1 cellular context compared by ENCODE assay signal in the genomic region with DNA sequence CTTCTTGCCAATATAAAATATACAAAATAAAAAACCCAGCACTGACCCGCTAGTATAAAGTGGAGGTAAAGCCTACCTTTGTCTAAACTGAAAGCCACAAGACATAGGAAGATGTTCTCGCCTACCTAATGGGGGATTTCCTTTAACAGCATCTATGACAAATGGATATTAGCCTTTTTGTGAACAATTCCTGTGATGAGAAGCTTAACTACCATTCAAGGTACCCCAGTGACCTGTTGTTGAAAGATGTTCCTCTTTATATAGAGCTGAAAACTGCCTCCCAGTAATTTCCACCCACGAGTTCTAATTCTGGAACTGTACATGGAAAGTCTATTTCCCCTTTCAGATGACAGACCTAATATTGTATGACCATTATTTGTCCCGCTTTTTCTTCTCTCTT.
TF ChIP-seq lines count a peak whose summit lies in the region.

No MANE protein-coding gene starts in this region.

TF ChIP-seq in GM23338, 12 proteins besides CTCF, POLR2A, EP300 and RAD21:
- TF ChIP-seq REST (IDR thresholded peaks at IDR 0.05; ENCODE audit: unreplicated experiment) (no peak), JUNB (IDR thresholded peaks at IDR 0.05; ENCODE audit: unreplicated experiment) (no peak), STAT1 (IDR thresholded peaks at IDR 0.05; ENCODE audit: unreplicated experiment) (no peak), EZH2 (IDR thresholded peaks at IDR 0.05; ENCODE audit: low read depth, unreplicated experiment) (no peak), ZNF114 (CRISPR knock-in tag; IDR thresholded peaks at IDR 0.05) (no peak), CREB1 (CRISPR knock-in tag; IDR thresholded peaks at IDR 0.05; ENCODE audit: low read depth) (no peak), EZH2phosphoT487 (IDR thresholded peaks at IDR 0.05; ENCODE audit: unreplicated experiment) (no peak), NANOG (IDR thresholded peaks at IDR 0.05; ENCODE audit: borderline replicate concordance) (no peak), ZNF331 (CRISPR knock-in tag; IDR thresholded peaks at IDR 0.05; ENCODE audit: low read depth) (no peak), POLR2AphosphoS5 (IDR thresholded peaks at IDR 0.05; ENCODE audit: low read depth) (no peak)
- TF ChIP-seq, protein P1, sequence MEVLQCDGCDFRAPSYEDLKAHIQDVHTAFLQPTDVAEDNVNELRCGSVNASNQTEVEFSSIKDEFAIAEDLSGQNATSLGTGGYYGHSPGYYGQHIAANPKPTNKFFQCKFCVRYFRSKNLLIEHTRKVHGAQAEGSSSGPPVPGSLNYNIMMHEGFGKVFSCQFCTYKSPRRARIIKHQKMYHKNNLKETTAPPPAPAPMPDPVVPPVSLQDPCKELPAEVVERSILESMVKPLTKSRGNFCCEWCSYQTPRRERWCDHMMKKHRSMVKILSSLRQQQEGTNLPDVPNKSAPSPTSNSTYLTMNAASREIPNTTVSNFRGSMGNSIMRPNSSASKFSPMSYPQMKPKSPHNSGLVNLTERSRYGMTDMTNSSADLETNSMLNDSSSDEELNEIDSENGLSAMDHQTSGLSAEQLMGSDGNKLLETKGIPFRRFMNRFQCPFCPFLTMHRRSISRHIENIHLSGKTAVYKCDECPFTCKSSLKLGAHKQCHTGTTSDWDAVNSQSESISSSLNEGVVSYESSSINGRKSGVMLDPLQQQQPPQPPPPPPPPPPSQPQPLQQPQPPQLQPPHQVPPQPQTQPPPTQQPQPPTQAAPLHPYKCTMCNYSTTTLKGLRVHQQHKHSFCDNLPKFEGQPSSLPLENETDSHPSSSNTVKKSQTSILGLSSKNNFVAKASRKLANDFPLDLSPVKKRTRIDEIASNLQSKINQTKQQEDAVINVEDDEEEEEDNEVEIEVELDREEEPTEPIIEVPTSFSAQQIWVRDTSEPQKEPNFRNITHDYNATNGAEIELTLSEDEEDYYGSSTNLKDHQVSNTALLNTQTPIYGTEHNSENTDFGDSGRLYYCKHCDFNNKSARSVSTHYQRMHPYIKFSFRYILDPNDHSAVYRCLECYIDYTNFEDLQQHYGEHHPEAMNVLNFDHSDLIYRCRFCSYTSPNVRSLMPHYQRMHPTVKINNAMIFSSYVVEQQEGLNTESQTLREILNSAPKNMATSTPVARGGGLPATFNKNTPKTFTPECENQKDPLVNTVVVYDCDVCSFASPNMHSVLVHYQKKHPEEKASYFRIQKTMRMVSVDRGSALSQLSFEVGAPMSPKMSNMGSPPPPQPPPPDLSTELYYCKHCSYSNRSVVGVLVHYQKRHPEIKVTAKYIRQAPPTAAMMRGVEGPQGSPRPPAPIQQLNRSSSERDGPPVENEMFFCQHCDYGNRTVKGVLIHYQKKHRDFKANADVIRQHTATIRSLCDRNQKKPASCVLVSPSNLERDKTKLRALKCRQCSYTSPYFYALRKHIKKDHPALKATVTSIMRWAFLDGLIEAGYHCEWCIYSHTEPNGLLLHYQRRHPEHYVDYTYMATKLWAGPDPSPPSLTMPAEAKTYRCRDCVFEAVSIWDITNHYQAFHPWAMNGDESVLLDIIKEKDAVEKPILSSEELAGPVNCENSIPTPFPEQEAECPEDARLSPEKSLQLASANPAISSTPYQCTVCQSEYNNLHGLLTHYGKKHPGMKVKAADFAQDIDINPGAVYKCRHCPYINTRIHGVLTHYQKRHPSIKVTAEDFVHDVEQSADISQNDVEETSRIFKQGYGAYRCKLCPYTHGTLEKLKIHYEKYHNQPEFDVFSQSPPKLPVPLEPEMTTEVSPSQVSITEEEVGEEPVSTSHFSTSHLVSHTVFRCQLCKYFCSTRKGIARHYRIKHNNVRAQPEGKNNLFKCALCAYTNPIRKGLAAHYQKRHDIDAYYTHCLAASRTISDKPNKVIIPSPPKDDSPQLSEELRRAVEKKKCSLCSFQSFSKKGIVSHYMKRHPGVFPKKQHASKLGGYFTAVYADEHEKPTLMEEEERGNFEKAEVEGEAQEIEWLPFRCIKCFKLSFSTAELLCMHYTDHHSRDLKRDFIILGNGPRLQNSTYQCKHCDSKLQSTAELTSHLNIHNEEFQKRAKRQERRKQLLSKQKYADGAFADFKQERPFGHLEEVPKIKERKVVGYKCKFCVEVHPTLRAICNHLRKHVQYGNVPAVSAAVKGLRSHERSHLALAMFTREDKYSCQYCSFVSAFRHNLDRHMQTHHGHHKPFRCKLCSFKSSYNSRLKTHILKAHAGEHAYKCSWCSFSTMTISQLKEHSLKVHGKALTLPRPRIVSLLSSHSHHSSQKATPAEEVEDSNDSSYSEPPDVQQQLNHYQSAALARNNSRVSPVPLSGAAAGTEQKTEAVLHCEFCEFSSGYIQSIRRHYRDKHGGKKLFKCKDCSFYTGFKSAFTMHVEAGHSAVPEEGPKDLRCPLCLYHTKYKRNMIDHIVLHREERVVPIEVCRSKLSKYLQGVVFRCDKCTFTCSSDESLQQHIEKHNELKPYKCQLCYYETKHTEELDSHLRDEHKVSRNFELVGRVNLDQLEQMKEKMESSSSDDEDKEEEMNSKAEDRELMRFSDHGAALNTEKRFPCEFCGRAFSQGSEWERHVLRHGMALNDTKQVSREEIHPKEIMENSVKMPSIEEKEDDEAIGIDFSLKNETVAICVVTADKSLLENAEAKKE (CRISPR knock-in tag; IDR thresholded peaks at IDR 0.05) = no peak
- TF ChIP-seq, protein P2, sequence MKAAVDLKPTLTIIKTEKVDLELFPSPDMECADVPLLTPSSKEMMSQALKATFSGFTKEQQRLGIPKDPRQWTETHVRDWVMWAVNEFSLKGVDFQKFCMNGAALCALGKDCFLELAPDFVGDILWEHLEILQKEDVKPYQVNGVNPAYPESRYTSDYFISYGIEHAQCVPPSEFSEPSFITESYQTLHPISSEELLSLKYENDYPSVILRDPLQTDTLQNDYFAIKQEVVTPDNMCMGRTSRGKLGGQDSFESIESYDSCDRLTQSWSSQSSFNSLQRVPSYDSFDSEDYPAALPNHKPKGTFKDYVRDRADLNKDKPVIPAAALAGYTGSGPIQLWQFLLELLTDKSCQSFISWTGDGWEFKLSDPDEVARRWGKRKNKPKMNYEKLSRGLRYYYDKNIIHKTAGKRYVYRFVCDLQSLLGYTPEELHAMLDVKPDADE (IDR thresholded peaks at IDR 0.05) = no peak
TF ChIP-seq in GM23338: peak in this region for 0.
